In the genomic region with DNA sequence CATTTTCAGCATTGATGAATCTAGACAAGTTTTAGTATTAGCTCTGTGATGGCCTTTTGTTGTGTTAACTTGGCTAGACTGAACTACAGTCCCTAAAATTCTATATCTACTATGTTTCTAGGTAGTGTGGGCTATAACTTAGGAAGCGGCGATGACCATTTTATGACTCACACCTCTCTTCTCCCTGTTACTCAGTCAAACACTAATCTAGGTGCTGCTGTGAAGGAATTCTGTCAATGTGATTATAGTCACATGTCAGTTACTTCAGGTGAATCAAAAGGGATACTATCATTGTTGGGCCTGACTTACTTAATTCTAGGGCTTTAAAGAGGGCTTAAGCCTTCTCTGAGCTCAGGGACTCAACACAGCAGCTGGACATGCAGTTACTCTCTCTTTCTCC, we compare ENCODE assay signal across 25 cellular contexts.
"Had no signal": no experiment of that assay in that cellular context is flagged by ENCODE, and none has a peak within 500 bp of the region (broad histone marks: within the 10 kb centered on the region; RNA-seq: fewer than 3 reads in every experiment).

No MANE protein-coding gene starts in this region.

- H3K36me3 Mint-ChIP-seq: activated naive CD8-positive, alpha-beta T cell; naive thymus-derived CD8-positive, alpha-beta T cell had no signal

- H3K4me1 ChIP-seq: adrenal gland, colonic mucosa, left ventricle myocardium inferior, right atrium auricular region, thyroid gland had no signal

- H3K9me3 Mint-ChIP-seq: activated T-helper 2 cell treated with anti-CD3 and anti-CD28 coated beads, Interferon-gamma antibody, Interleukin-2, Interleukin-4, amounts not matched to agents 10 μg/mL and 5 μg/mL and 100 μg/mL, durations not matched to agents 14 hours and 24 hours and 36 hours; stimulated activated naive CD8-positive, alpha-beta T cell treated with anti-CD3 and anti-CD28 coated beads, Interleukin-15, Interleukin-2, amounts not matched to agents 100 ng/mL and 50 ng/mL, for 24 hours; T-helper 1 cell treated with Interleukin-12 subunit alpha and Interleukin-12 subunit beta and Interleukin-4 antibody, amounts not matched to agents 30 μg/mL and 1 μg/mL, for 36 hours had no signal

- H3K27me3 Mint-ChIP-seq: activated naive CD8-positive, alpha-beta T cell; effector memory CD8-positive, alpha-beta T cell; progenitor cell of endocrine pancreas; stimulated activated naive CD8-positive, alpha-beta T cell treated with anti-CD3 and anti-CD28 coated beads, Interleukin-15, Interleukin-2, amounts not matched to agents 100 ng/mL and 50 ng/mL, for 24 hours had no signal

- H3K4me1 Mint-ChIP-seq: naive thymus-derived CD8-positive, alpha-beta T cell had no signal

- H3K4me3 Mint-ChIP-seq: activated naive CD8-positive, alpha-beta T cell; activated T-cell treated with anti-CD3 and anti-CD28 coated beads, Interleukin-2, amount 50 U/mL, for 4 hours; effector memory CD8-positive, alpha-beta T cell; mesothelial cell of epicardium; naive thymus-derived CD8-positive, alpha-beta T cell; stimulated activated naive CD8-positive, alpha-beta T cell treated with anti-CD3 and anti-CD28 coated beads, Interleukin-15, Interleukin-2, amounts not matched to agents 100 ng/mL and 50 ng/mL, for 24 hours; T-helper 1 cell treated with Interleukin-12 subunit alpha and Interleukin-12 subunit beta and Interleukin-4 antibody, amounts not matched to agents 30 μg/mL and 1 μg/mL, for 36 hours had no signal

- ATAC-seq: activated T-cell treated with anti-CD3 and anti-CD28 coated beads, Interleukin-2, amount 50 U/mL, for 4 hours; effector memory CD8-positive, alpha-beta T cell; naive thymus-derived CD8-positive, alpha-beta T cell had no signal

- FAIRE-seq: astrocyte, endothelial cell of umbilical vein, keratinocyte had no signal

- H3K27ac Mint-ChIP-seq: activated naive CD8-positive, alpha-beta T cell; activated T-helper 2 cell treated with anti-CD3 and anti-CD28 coated beads, Interferon-gamma antibody, Interleukin-2, Interleukin-4, amounts not matched to agents 10 μg/mL and 5 μg/mL and 100 μg/mL, durations not matched to agents 14 hours and 24 hours and 36 hours; effector memory CD8-positive, alpha-beta T cell; mesothelial cell of epicardium; naive thymus-derived CD8-positive, alpha-beta T cell; progenitor cell of endocrine pancreas; stimulated activated naive CD8-positive, alpha-beta T cell treated with anti-CD3 and anti-CD28 coated beads, Interleukin-15, Interleukin-2, amounts not matched to agents 100 ng/mL and 50 ng/mL, for 24 hours; T-helper 1 cell treated with Interleukin-12 subunit alpha and Interleukin-12 subunit beta and Interleukin-4 antibody, amounts not matched to agents 30 μg/mL and 1 μg/mL, for 36 hours had no signal

- H3K27ac ChIP-seq: adrenal gland, colonic mucosa, dorsolateral prefrontal cortex, left ventricle myocardium inferior, right atrium auricular region, thyroid gland had no signal

- DNase-seq: activated CD4-positive, alpha-beta T cell treated with anti-CD3 and anti-CD28 coated beads for 4 hours; activated CD4-positive, alpha-beta T cell treated with anti-CD3 and anti-CD28 coated beads, Interleukin-2, amount 50 U/mL, for 48 hours; activated CD4-positive, CD25-positive, alpha-beta regulatory T cell; activated CD8-positive, alpha-beta memory T cell treated with anti-CD3 and anti-CD28 coated beads, Interleukin-2, amount 50 U/mL, for 48 hours; activated naive CD4-positive, alpha-beta T cell; activated T-cell treated with anti-CD3 and anti-CD28 coated beads, Interleukin-2, amount 50 U/mL, for 4 hours; adrenal gland; colonic mucosa; dorsolateral prefrontal cortex; effector memory CD8-positive, alpha-beta T cell; left ventricle myocardium inferior; naive thymus-derived CD8-positive, alpha-beta T cell; substantia nigra; T1000; thyroid gland had no signal

- H3K4me3 ChIP-seq: adrenal gland, colonic mucosa, dorsolateral prefrontal cortex, left ventricle myocardium inferior, right atrium auricular region, thyroid gland had no signal

- H3K36me3 ChIP-seq: adrenal gland, colonic mucosa, left ventricle myocardium inferior, right atrium auricular region, thyroid gland had no signal

- H3K27me3 ChIP-seq: adrenal gland, colonic mucosa, dorsolateral prefrontal cortex, right atrium auricular region, thyroid gland had no signal

- H3K9me3 ChIP-seq: adrenal gland, colonic mucosa, left ventricle myocardium inferior, thyroid gland had no signal
